ENCODE assay signal across 8 cellular contexts in the genomic region with DNA sequence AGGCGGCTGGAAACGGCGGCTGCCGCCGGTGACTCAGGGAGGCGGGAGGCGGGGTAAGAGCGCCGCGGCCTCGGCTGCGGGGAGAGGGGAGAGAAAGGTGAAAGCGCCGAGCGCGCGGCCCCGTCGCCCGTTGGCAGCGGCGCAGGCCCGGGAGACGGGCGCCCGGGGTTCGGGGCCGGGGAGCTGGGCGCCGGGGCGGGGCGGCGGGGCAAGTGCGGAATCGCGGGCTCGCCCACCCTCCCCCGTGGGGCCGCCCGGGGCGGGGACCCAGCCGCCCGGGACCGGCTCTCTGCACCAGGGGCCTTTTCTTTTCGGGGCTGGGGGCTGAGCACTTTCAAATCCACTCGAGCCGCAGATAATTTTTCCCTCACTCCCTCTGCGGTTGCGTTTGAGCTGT. TPM values are rescaled to one million over a fixed set of nuclear protein-coding genes. Genes with fewer than 3 reads are reported as not detected.
DNase-seq lines count a peak whose midpoint lies in the region; ATAC-seq and TF ChIP-seq lines count a peak whose summit lies in the region.

No MANE protein-coding gene starts in this region.

- H3K27ac Mint-ChIP-seq in glutamatergic neuron (ENCODE audit: unreplicated experiment), result peak overlapping the region; percentile 100
- peak overlapping the region; percentile 99 for H3K27ac Mint-ChIP-seq in stimulated activated effector memory CD8-positive, alpha-beta T cell treated with anti-CD3 and anti-CD28 coated beads, Interleukin-12 subunit alpha, Interleukin-12 subunit beta, amount 100 ng/mL, for 72 hours

- no peaks in the 10 kb centered on the region for H3K27me3 ChIP-seq in SJSA1 (replicated peaks)

- H3K4me3 ChIP-seq in AG09309 (ENCODE audit: control insufficient read depth, low read depth, low read length) (peak overlapping the region; percentile 63), SJSA1 (peak overlapping the region; percentile 65)

- H3K36me3 Mint-ChIP-seq in glutamatergic neuron (ENCODE audit: unreplicated experiment), result peaks cover 33% of the 10 kb centered on the region
- H3K36me3 Mint-ChIP-seq in stimulated activated effector memory CD8-positive, alpha-beta T cell treated with anti-CD3 and anti-CD28 coated beads, Interleukin-12 subunit alpha, Interleukin-12 subunit beta, amount 100 ng/mL, for 72 hours, result peaks cover 63% of the 10 kb centered on the region

- peaks cover 24% of the 10 kb centered on the region for H3K36me3 ChIP-seq in SJSA1

- H3K9me3 Mint-ChIP-seq in glutamatergic neuron (ENCODE audit: unreplicated experiment), result peaks cover 20% of the 10 kb centered on the region
- peaks cover 21% of the 10 kb centered on the region for H3K9me3 Mint-ChIP-seq in stimulated activated effector memory CD8-positive, alpha-beta T cell treated with anti-CD3 and anti-CD28 coated beads, Interleukin-12 subunit alpha, Interleukin-12 subunit beta, amount 100 ng/mL, for 72 hours

- TF ChIP-seq CTCF in AG09309 (IDR thresholded peaks at IDR 0.05; ENCODE audit: control insufficient read depth, insufficient read depth, low read depth, low read length, missing control alignments) (no peak), glutamatergic neuron (IDR thresholded peaks at IDR 0.05; ENCODE audit: partially characterized antibody, unreplicated experiment) (no peak)

- H3K4me3 Mint-ChIP-seq in glutamatergic neuron (ENCODE audit: unreplicated experiment), result peak overlapping the region; percentile 89
- H3K4me3 Mint-ChIP-seq in stimulated activated effector memory CD8-positive, alpha-beta T cell treated with anti-CD3 and anti-CD28 coated beads, Interleukin-12 subunit alpha, Interleukin-12 subunit beta, amount 100 ng/mL, for 72 hours, result peak overlapping the region; percentile 83

- peaks cover 19% of the 10 kb centered on the region for H3K4me1 Mint-ChIP-seq in glutamatergic neuron (ENCODE audit: low read depth, unreplicated experiment)
- H3K4me1 Mint-ChIP-seq in stimulated activated effector memory CD8-positive, alpha-beta T cell treated with anti-CD3 and anti-CD28 coated beads, Interleukin-12 subunit alpha, Interleukin-12 subunit beta, amount 100 ng/mL, for 72 hours, result peaks cover 55% of the 10 kb centered on the region

- peak overlapping the region; percentile 86 for H3K27ac ChIP-seq in SJSA1

- H3K27me3 Mint-ChIP-seq in glutamatergic neuron (ENCODE audit: unreplicated experiment), result peaks cover 11% of the 10 kb centered on the region

- H3K4me1 ChIP-seq in SJSA1 (replicated peaks), result peaks cover 7% of the 10 kb centered on the region

- no peaks in the 10 kb centered on the region for H3K9me3 ChIP-seq in SJSA1 (replicated peaks)

- DNase-seq in AG09309 (ENCODE audit: low read depth), result no peak
- peak in 1 of 2 experiments; percentile 44 for DNase-seq in SJSA1 (ENCODE audit: low read depth in 1 of 2, low spot score in 2 of 2)
- DNase-seq in glutamatergic neuron, result no peak
- DNase-seq in stimulated activated effector memory CD8-positive, alpha-beta T cell treated with anti-CD3 and anti-CD28 coated beads, Interleukin-12 subunit alpha, Interleukin-12 subunit beta, amount 100 ng/mL, for 72 hours (ENCODE audit: low spot score in 2 of 2), result no peak
- no peak for DNase-seq in COR-L47 (lab: John Stamatoyannopoulos, UW)
- DNase-seq in stimulated activated naive CD4-positive, alpha-beta T cell treated with Interleukin-2 at 50 U/mL for 16 hours (lab: John Stamatoyannopoulos, UW), result no peak

- ATAC-seq in GM21367 (IDR thresholded peaks at IDR 0.05; ENCODE audit: unreplicated experiment) (peak; percentile 11), HG03460 (IDR thresholded peaks at IDR 0.05; ENCODE audit: unreplicated experiment) (no peak)
- ATAC-seq in stimulated activated effector memory CD8-positive, alpha-beta T cell treated with anti-CD3 and anti-CD28 coated beads, Interleukin-12 subunit alpha, Interleukin-12 subunit beta, amount 100 ng/mL, for 72 hours, result no peak

RNA-seq across cellular contexts. Expression of a gene that starts 0.2 kb away (rescaled TPM):
- total RNA-seq in SJSA1 (2014; rRNA removed; shearing (Covaris generic)), result 14.7 and 22.7 TPM in 2 replicates
- total RNA-seq in glutamatergic neuron (ENCODE audit: unreplicated experiment), result 80.3 TPM
